1 cellular context compared by ENCODE assay signal in the genomic region with DNA sequence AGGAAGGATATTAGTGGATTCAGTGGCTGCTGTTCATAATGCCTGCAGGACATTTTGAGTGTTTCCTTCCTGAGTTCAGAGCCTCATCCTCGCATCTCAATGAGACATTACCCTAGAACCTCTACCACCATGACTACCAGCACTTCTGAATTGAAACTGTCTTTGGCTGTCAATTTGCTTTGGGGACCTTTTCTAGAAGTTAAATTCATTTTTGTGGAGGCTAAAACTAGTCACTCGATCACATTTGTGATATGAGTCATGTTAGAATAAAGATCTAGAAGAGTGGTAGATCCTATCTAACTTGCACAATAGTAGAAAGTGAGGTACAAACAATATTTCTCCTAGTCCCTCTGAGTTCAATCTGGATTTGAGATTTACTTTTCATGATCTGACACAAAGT.
TF ChIP-seq lines count a peak whose summit lies in the region.

No MANE protein-coding gene starts in this region.

TF ChIP-seq in H1, 55 proteins besides CTCF, POLR2A, EP300 and RAD21 (continued from another document):
- TF ChIP-seq SAP30 (IDR thresholded peaks at IDR 0.05; ENCODE audit: insufficient read depth, insufficient replicate concordance, low read length) (no peak), JUND (IDR thresholded peaks at IDR 0.05; ENCODE audit: low read length) (no peak), SIN3A (conservative IDR thresholded peaks at IDR 0.05 in 1 of 2, IDR thresholded peaks at IDR 0.05 in 1 of 2; ENCODE audit: low read depth in 1 of 2, low read length in 2 of 2) (no peak)
- TF ChIP-seq, protein P1, sequence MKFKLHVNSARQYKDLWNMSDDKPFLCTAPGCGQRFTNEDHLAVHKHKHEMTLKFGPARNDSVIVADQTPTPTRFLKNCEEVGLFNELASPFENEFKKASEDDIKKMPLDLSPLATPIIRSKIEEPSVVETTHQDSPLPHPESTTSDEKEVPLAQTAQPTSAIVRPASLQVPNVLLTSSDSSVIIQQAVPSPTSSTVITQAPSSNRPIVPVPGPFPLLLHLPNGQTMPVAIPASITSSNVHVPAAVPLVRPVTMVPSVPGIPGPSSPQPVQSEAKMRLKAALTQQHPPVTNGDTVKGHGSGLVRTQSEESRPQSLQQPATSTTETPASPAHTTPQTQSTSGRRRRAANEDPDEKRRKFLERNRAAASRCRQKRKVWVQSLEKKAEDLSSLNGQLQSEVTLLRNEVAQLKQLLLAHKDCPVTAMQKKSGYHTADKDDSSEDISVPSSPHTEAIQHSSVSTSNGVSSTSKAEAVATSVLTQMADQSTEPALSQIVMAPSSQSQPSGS (IDR thresholded peaks at IDR 0.05; ENCODE audit: low read length), result no peak
